9 cellular contexts compared by ENCODE assay signal in genomic region chr12:51906452-51907082, GRCh38. TPM values are rescaled to one million over a fixed set of nuclear protein-coding genes. Genes with fewer than 3 reads are reported as not detected.
A peak's percentile ranks its signal among the peaks of the same experiment; 100 is the strongest.
DNase-seq lines count a peak whose midpoint lies in the region; ATAC-seq and TF ChIP-seq lines count a peak whose summit lies in the region.
"Had no signal": no experiment of that assay in that cellular context is flagged by ENCODE, and none has a peak within 500 bp of the region (broad histone marks: within the 10 kb centered on the region; RNA-seq: fewer than 3 reads in every experiment).

No MANE protein-coding gene starts in this region.

- peak; percentile 20 for ATAC-seq in mucosa of descending colon

- no peak overlapping the region for H3K4me2 ChIP-seq in fibroblast of lung (ENCODE audit: extremely low read depth, insufficient read depth, low read length)

- H3K4me3 ChIP-seq in fibroblast of lung (replicated peaks in 1 of 4; ENCODE audit: control extremely low read depth in 1 of 4, insufficient read depth in 1 of 4, low read depth in 3 of 4, low read length in 4 of 4) = peak overlapping the region in 1 of 4 experiments; percentile 65
- peak overlapping the region; percentile 57 for H3K4me3 ChIP-seq in mucosa of descending colon
- H3K4me3 ChIP-seq in tibial artery = peak overlapping the region; percentile 47 to 56

- no peak overlapping the region for H2AFZ ChIP-seq in fibroblast of lung (ENCODE audit: low read length)

- H3K4me1 ChIP-seq in fibroblast of lung (ENCODE audit: control insufficient read depth, extremely low read depth, insufficient read depth, low read length) (peaks cover 21% of the 10 kb centered on the region), mucosa of descending colon (ENCODE audit: low read depth) (peaks cover 32% of the 10 kb centered on the region), tibial artery (peaks cover 0 to 39% (median 22%) of the 10 kb centered on the region in 4 donors)

- no peaks in the 10 kb centered on the region for H3K36me3 ChIP-seq in fibroblast of lung (ENCODE audit: control insufficient read depth, insufficient read depth, low read length)
- no peaks in the 10 kb centered on the region for H3K36me3 ChIP-seq in mucosa of descending colon (ENCODE audit: low read depth)
- no peaks in the 10 kb centered on the region for H3K36me3 ChIP-seq in tibial artery

- DNase-seq in fibroblast of lung (ENCODE audit: low read depth in 2 of 2) = no peak
- DNase-seq in mucosa of descending colon = no peak
- peak; percentile 19 to 65 for DNase-seq in tibial artery
- DNase-seq in kidney glomerular epithelial cell (lab: John Stamatoyannopoulos, UW) = no peak
- DNase-seq in activated CD4-positive, CD25-positive, alpha-beta regulatory T cell treated with anti-CD3 and anti-CD28 coated beads, Interleukin-2, amount 50 U/mL, for 72 hours = no peak
- DNase-seq in midbrain (lab: John Stamatoyannopoulos, UW) = no peak
- DNase-seq: DND-41, NCI-H1105 treated with DMSO at 0.1 percent for 48 hours had no signal

- H3K27ac ChIP-seq in VCaP (peak overlapping the region; percentile 46; the same call in 1 of the 2 replicates), fibroblast of lung (ENCODE audit: insufficient read depth, low read length) (peak overlapping the region; percentile 89), tibial artery (peak overlapping the region; percentile 64 to 73)

- H3K9ac ChIP-seq in fibroblast of lung (ENCODE audit: insufficient read depth, low read length) = peak overlapping the region; percentile 60

- intact Hi-C loops in mucosa of descending colon (cut with DNase I, micrococcal nuclease) = no loop called here
- intact Hi-C loops in tibial artery (cut with DNase I; ENCODE audit: low total_unique reads) = no loop called here

- H3K27me3 ChIP-seq in fibroblast of lung (ENCODE audit: control insufficient read depth, insufficient read depth, low read length) (no peaks in the 10 kb centered on the region), tibial artery (peaks cover 0 to 29% of the 10 kb centered on the region in 2 donors)

- no peaks in the 10 kb centered on the region for H3K79me2 ChIP-seq in fibroblast of lung (ENCODE audit: control insufficient read depth, insufficient read depth, low read length)

- TF ChIP-seq CTCF in VCaP (conservative IDR thresholded peaks at IDR 0.05) (no peak), fibroblast of lung (conservative IDR thresholded peaks at IDR 0.05 in 1 of 2, IDR thresholded peaks at IDR 0.05 in 1 of 2; ENCODE audit: low read depth in 1 of 2, low read length in 2 of 2) (no peak), mucosa of descending colon (IDR thresholded peaks at IDR 0.05) (no peak), tibial artery (IDR thresholded peaks at IDR 0.05) (no peak)

- H3K9me3 ChIP-seq in fibroblast of lung (ENCODE audit: control insufficient read depth, insufficient read depth, low read depth, low read length) = no peaks in the 10 kb centered on the region
- no peaks in the 10 kb centered on the region for H3K9me3 ChIP-seq in mucosa of descending colon
- H3K9me3 ChIP-seq in tibial artery = no peaks in the 10 kb centered on the region

- no peaks in the 10 kb centered on the region for H4K20me1 ChIP-seq in fibroblast of lung (ENCODE audit: control insufficient read depth, extremely low read depth, insufficient read depth, low read length)

RNA-seq across cellular contexts. Expression of gene ACVRL1, which starts 0.7 kb away (rescaled TPM):
- 20.8 and 36.2 TPM in 2 replicates for total RNA-seq in fibroblast of lung
- polyA plus RNA-seq in fibroblast of lung = 8.9 and 15.0 TPM in 2 replicates
- 19.2 and 34.5 TPM in 2 replicates for polyA plus RNA-seq in fibroblast of lung (2012)
- polyA minus RNA-seq in fibroblast of lung (ENCODE audit: low replicate concordance) = 27.3 and 35.7 TPM in 2 replicates
- 100 to 1,000 TPM; 132 to 261 (median 247) TPM for total RNA-seq in mucosa of descending colon

RNA-seq across cellular contexts. Expression of gene ANKRD33, which starts 18.7 kb away (rescaled TPM):
- total RNA-seq in fibroblast of lung (under 0.01 TPM in 1 of 2 replicates, not detected in the other), mucosa of descending colon (under 1 TPM in 1 of 3 donors, not detected in 2; 0.46 TPM)
- 0.17 TPM in 1 of 2 replicates, not detected in the other for polyA plus RNA-seq in fibroblast of lung
- polyA plus RNA-seq in fibroblast of lung (2012) = 0.06 TPM in 1 of 2 replicates, not detected in the other
- not detected in 2 replicates for polyA minus RNA-seq in fibroblast of lung (ENCODE audit: low replicate concordance)

RNA-seq across cellular contexts. Expression of gene ACVR1B, which starts 44.9 kb away (rescaled TPM):
- total RNA-seq in fibroblast of lung = 11.3 and 12.4 TPM in 2 replicates
- 13.0 and 13.6 TPM in 2 replicates for polyA plus RNA-seq in fibroblast of lung
- polyA plus RNA-seq in fibroblast of lung (2012) = 10.5 and 10.6 TPM in 2 replicates
- polyA minus RNA-seq in fibroblast of lung (ENCODE audit: low replicate concordance) = 14.5 and 30.9 TPM in 2 replicates
- total RNA-seq in mucosa of descending colon = 10 to 100 TPM; 42.4 to 95.7 (median 77.3) TPM

RNA-seq across cellular contexts. Expression of gene FIGNL2, which starts 58.0 kb away (rescaled TPM):
- total RNA-seq in fibroblast of lung = 0.17 and 0.26 TPM in 2 replicates
- 0.06 and 0.07 TPM in 2 replicates for polyA plus RNA-seq in fibroblast of lung
- polyA plus RNA-seq in fibroblast of lung (2012) = 0.05 and 0.06 TPM in 2 replicates
- 0.26 TPM in 1 of 2 replicates, not detected in the other for polyA minus RNA-seq in fibroblast of lung (ENCODE audit: low replicate concordance)
- total RNA-seq in mucosa of descending colon = under 1 TPM; 0.26 to 0.44 (median 0.34) TPM

Comparison
In these comparisons a context has a peak if more than half of its experiments do, and no peak if none do; other contexts are left out.
1. DNase-seq: peak in tibial artery (2 of 2); none in fibroblast of lung (0 of 2), mucosa of descending colon (0 of 3), kidney glomerular epithelial cell (single experiment), activated CD4-positive, CD25-positive, alpha-beta regulatory T cell treated with anti-CD3 and anti-CD28 coated beads, Interleukin-2, amount 50 U/mL, for 72 hours (single experiment) and midbrain (single experiment).
2. Peak in every context shown above with its lines, with median percentiles within 50 percentile points of each other: H3K27ac ChIP-seq.